In genomic region chr2:42813773-42814172, GRCh38 we compare ENCODE assay signal across 17 cellular contexts. TPM values are rescaled to one million over a fixed set of nuclear protein-coding genes. Genes with fewer than 3 reads are reported as not detected.
DNase-seq lines count a peak whose midpoint lies in the region; ATAC-seq, FAIRE-seq and TF ChIP-seq lines count a peak whose summit lies in the region.
"Had no signal": no experiment of that assay in that cellular context is flagged by ENCODE, and none has a peak within 500 bp of the region (broad histone marks: within the 10 kb centered on the region; RNA-seq: fewer than 3 reads in every experiment).

No MANE protein-coding gene starts in this region.

- DNase-seq in CD14-positive monocyte (ENCODE audit: low spot score) (no peak), NOMO-1 treated with dmso at 0.1 percent for 144 hours (lab: John Stamatoyannopoulos, UW; ENCODE audit: unreplicated experiment) (peak; percentile 61), K562 (ENCODE audit: extremely low read depth in 1 of 4, low spot score in 3 of 4) (no peak), HCEC 1CT (no peak)
- DNase-seq: CD8-positive, alpha-beta memory T cell; DND-41; H9; NCI-H2029; NCI-H510A; PC-9; T-helper 2 cell had no signal

- no peak overlapping the region for H3K4me2 ChIP-seq in K562 (ENCODE audit: insufficient read depth, low read length)
- H3K4me2 ChIP-seq: PC-9 had no signal

- in situ Hi-C loops in K562 (cut with MboI), result no loop called here

- H3K27ac ChIP-seq in HEK293 (ENCODE audit: extremely low read depth, low read depth, low read length) (no peak overlapping the region), K562 (ENCODE audit: extremely low read depth, low read depth, low read length) (no peak overlapping the region)
- H3K27ac ChIP-seq: PC-9 had no signal

- H3K4me3 ChIP-seq in HEK293 (ENCODE audit: low read depth, low read length) (no peak overlapping the region), K562 (no peak overlapping the region)
- H3K4me3 ChIP-seq: PC-9 had no signal

- peaks cover 1 to 6% (median 1%) of the 10 kb centered on the region in 3 donors for H3K27me3 Mint-ChIP-seq in CD14-positive monocyte (ENCODE audit: low read depth in 3 of 3)

- H4K20me1 ChIP-seq in K562 (replicated peaks; ENCODE audit: control insufficient read depth, insufficient read depth, low read length), result no peaks in the 10 kb centered on the region

- no peaks in the 10 kb centered on the region for H3K27me3 ChIP-seq in K562 (ENCODE audit: control insufficient read depth in 2 of 2, insufficient read depth in 2 of 2, low read length in 2 of 2)

- no peak for TF ChIP-seq EP300 in K562 (IDR thresholded peaks at IDR 0.05; ENCODE audit: low read length)

- no peak for TF ChIP-seq POLR2A in K562 (conservative IDR thresholded peaks at IDR 0.05)

- H3K36me3 Mint-ChIP-seq in CD14-positive monocyte, result peaks cover 0 to 4% of the 10 kb centered on the region in 2 donors

- H3K4me3 Mint-ChIP-seq in CD14-positive monocyte, result no peak overlapping the region
- H3K4me3 Mint-ChIP-seq: H9 had no signal

- TF ChIP-seq CTCF in CD14-positive monocyte (IDR thresholded peaks at IDR 0.05) (no peak), HEK293 (tag by site-specific recombination; IDR thresholded peaks at IDR 0.05) (no peak), K562 (IDR thresholded peaks at IDR 0.05 in 2 of 3, conservative IDR thresholded peaks at IDR 0.05 in 1 of 3; ENCODE audit: insufficient read depth in 2 of 3, low read depth in 1 of 3, low read length in 3 of 3) (no peak)

- ATAC-seq in K562 (no peak), HG03571 (IDR thresholded peaks at IDR 0.05; ENCODE audit: unreplicated experiment) (no peak), HG03439 (IDR thresholded peaks at IDR 0.05; ENCODE audit: unreplicated experiment) (no peak)
- ATAC-seq: SK-N-SH treated with all-trans-retinoic acid at 6 μM for 48 hours had no signal

- H3K36me3 ChIP-seq in HEK293 (ENCODE audit: control insufficient read depth in 2 of 2, insufficient read depth in 1 of 2, low read length in 2 of 2) (no peaks in the 10 kb centered on the region), K562 (ENCODE audit: control insufficient read depth, insufficient read depth, low read length) (no peaks in the 10 kb centered on the region)

- intact Hi-C loops in CD14-positive monocyte (cut with micrococcal nuclease) (loop anchor here (10.0 kb wide), 2 partner anchors 291 to 401 kb away; no protein-coding TSS in a partner anchor), K562 (cut with micrococcal nuclease) (no loop called here)

- H3K4me1 Mint-ChIP-seq in CD14-positive monocyte, result peaks cover 27% of the 10 kb centered on the region

- H3K27ac Mint-ChIP-seq in CD14-positive monocyte, result peak overlapping the region in 6 of 7 donors; percentile 27 to 79 (median 54)
- H3K27ac Mint-ChIP-seq: H9 had no signal

- TF ChIP-seq RAD21 in K562 (CRISPR knock-in tag; conservative IDR thresholded peaks at IDR 0.05 in 1 of 2, IDR thresholded peaks at IDR 0.05 in 1 of 2), result no peak

- CTCF ChIA-PET in HEK293 (lab: Yijun Ruan, JAX) (interaction anchor here (0.6 to 1.8 kb wide), 8 partner anchors 12 to 1102 kb away, joined by 3 to 12 read pairs (median 3); no protein-coding TSS in a partner anchor), K562 (lab: Yijun Ruan, JAX; ENCODE audit: low intra/inter-chr PET ratio) (interaction anchor here (0.6 kb wide), 1 partner anchor 301 kb away, joined by 6 read pairs; no protein-coding TSS in a partner anchor)

- peaks cover 18 to 47% (median 43%) of the 10 kb centered on the region in 7 donors for H3K9me3 Mint-ChIP-seq in CD14-positive monocyte

- no peaks in the 10 kb centered on the region for H3K9me1 ChIP-seq in K562 (ENCODE audit: control insufficient read depth, insufficient read depth, low read length)

- H3K9me3 ChIP-seq in HEK293 (ENCODE audit: control insufficient read depth, insufficient read depth, low read depth, low read length), result no peaks in the 10 kb centered on the region
- H3K9me3 ChIP-seq in K562 (replicated peaks; ENCODE audit: control insufficient read depth, insufficient read depth, low read depth, low read length), result 0 out of 2 replicates have a peak, but pooled peaks cover 4% of the 10 kb centered on the region

- H3K9ac ChIP-seq in K562 (ENCODE audit: insufficient read depth in 1 of 2, low read depth in 2 of 2, low read length in 2 of 2), result no peak overlapping the region

- no TSS peak for BruUV-seq in K562 (replicated peaks; lab: Mats Ljungman, UMichigan)

- POLR2A ChIA-PET in HEK293 (lab: Yijun Ruan, JAX) (no interaction called here), K562 (lab: Yijun Ruan, JAX) (interaction anchor here (0.8 kb wide), 1 partner anchor 14 kb away, joined by 4 read pairs; no protein-coding TSS in a partner anchor)

- H3K4me1 ChIP-seq in HEK293 (ENCODE audit: control insufficient read depth, insufficient read depth, low read length) (no peaks in the 10 kb centered on the region), K562 (replicated peaks in 1 of 2; ENCODE audit: control insufficient read depth in 2 of 2, insufficient read depth in 2 of 2, low read length in 2 of 2) (peaks cover 9 to 19% of the 10 kb centered on the region in 2 experiments; a peak in 4 of 5 replicates)

- no peak for FAIRE-seq in K562 (lab: Jason Lieb, UNC)

- WGBS in K562 (ENCODE audit: insufficient coverage, low coverage, missing lambda C conversion rate), result 38% methylated on average over 1 of the region's 1 CpG

- H3K79me2 ChIP-seq in K562 (ENCODE audit: control insufficient read depth, insufficient read depth, low read length), result no peaks in the 10 kb centered on the region

- no peak overlapping the region for H2AFZ ChIP-seq in K562 (ENCODE audit: low read depth, low read length)
- H2AFZ ChIP-seq: PC-9 had no signal

TF ChIP-seq in HEK293, 187 proteins besides CTCF, POLR2A, EP300 and RAD21:
- no peak for TF ChIP-seq ZNF654 (tag by site-specific recombination; IDR thresholded peaks at IDR 0.05; ENCODE audit: low read depth)
- TF ChIP-seq SETDB1 (IDR thresholded peaks at IDR 0.05; ENCODE audit: insufficient read length, low read length), result peak; percentile 20

TF ChIP-seq in K562, 482 proteins besides CTCF, POLR2A, EP300 and RAD21:
- no peak for TF ChIP-seq BCOR (IDR thresholded peaks at IDR 0.05)
- TF ChIP-seq TRIM28 (IDR thresholded peaks at IDR 0.05), result 0 out of 2 replicates have a peak, but pooled peaks have one; percentile 27

RNA-seq across cellular contexts. Expression of gene HAAO, which starts 21.4 kb away (rescaled TPM):
- 10 to 100 TPM; 10.5 to 15.0 TPM for polyA plus RNA-seq in CD14-positive monocyte
- total RNA-seq in K562 (2011; cell fraction: chromatin; rRNA removed; ENCODE audit: low replicate concordance), result not detected in 2 replicates
- total RNA-seq in K562 (2011; cell fraction: nucleolus; rRNA removed), result not detected in 2 replicates
- not detected in 2 replicates for total RNA-seq in K562 (2011; cell fraction: nucleoplasm; rRNA removed)
- total RNA-seq in K562 (2014; rRNA removed), result not detected in 2 replicates
- total RNA-seq in K562 (2014; rRNA removed; fragmentation: Illumina TruSeq; extraction: Trizol), result not detected in 2 replicates
- not detected in 2 replicates for total RNA-seq in K562 (2015; rRNA removed; fragmentation: Illumina TruSeq; extraction: Trizol)
- not detected in 2 replicates for total RNA-seq in K562 (2021)
- not detected in 2 replicates for polyA plus RNA-seq in K562 (2011; rRNA removed)
- not detected in 2 replicates for polyA plus RNA-seq in K562 (2011; cell fraction: cytosol; rRNA removed)
- not detected in 2 replicates for polyA plus RNA-seq in K562 (2011; cell fraction: nucleus; rRNA removed)
- polyA plus RNA-seq in K562 (2012), result not detected in 2 replicates
- polyA plus RNA-seq in K562 (2014; fragmentation: Illumina TruSeq; extraction: Trizol), result not detected in 2 replicates
- polyA plus RNA-seq in K562 (2014; fragmentation: Nextera tagmentation; extraction: Ambion mirVana), result not detected
- polyA plus RNA-seq in K562 (2014; rRNA removed), result not detected in 2 replicates
- polyA minus RNA-seq in K562 (2011; rRNA and poly(A)+ RNA removed), result not detected in 2 replicates
- polyA minus RNA-seq in K562 (2011; cell fraction: cytosol; rRNA and poly(A)+ RNA removed), result not detected in 2 replicates
- not detected in 2 replicates for polyA minus RNA-seq in K562 (2011; cell fraction: nucleus; rRNA and poly(A)+ RNA removed)
- total RNA-seq: HT1080, PC-9 had no signal
- polyA plus RNA-seq: CD8-positive, alpha-beta memory T cell had no signal

RNA-seq across cellular contexts. Expression of gene OXER1, which starts 49.8 kb away (rescaled TPM):
- 1 to 10 TPM; 3.8 to 5.7 TPM for polyA plus RNA-seq in CD14-positive monocyte
- not detected in 2 replicates for total RNA-seq in K562 (2011; cell fraction: chromatin; rRNA removed; ENCODE audit: low replicate concordance)
- not detected in 2 replicates for total RNA-seq in K562 (2011; cell fraction: nucleolus; rRNA removed)
- total RNA-seq in K562 (2011; cell fraction: nucleoplasm; rRNA removed), result not detected in 2 replicates
- total RNA-seq in K562 (2014; rRNA removed), result not detected in 2 replicates
- total RNA-seq in K562 (2014; rRNA removed; fragmentation: Illumina TruSeq; extraction: Trizol), result not detected in 2 replicates
- total RNA-seq in K562 (2015; rRNA removed; fragmentation: Illumina TruSeq; extraction: Trizol), result not detected in 2 replicates
- not detected in 2 replicates for total RNA-seq in K562 (2021)
- polyA plus RNA-seq in K562 (2011; rRNA removed), result not detected in 2 replicates
- not detected in 2 replicates for polyA plus RNA-seq in K562 (2011; cell fraction: cytosol; rRNA removed)
- not detected in 2 replicates for polyA plus RNA-seq in K562 (2011; cell fraction: nucleus; rRNA removed)
- not detected in 2 replicates for polyA plus RNA-seq in K562 (2012)
- not detected in 2 replicates for polyA plus RNA-seq in K562 (2014; fragmentation: Illumina TruSeq; extraction: Trizol)
- not detected for polyA plus RNA-seq in K562 (2014; fragmentation: Nextera tagmentation; extraction: Ambion mirVana)
- not detected in 2 replicates for polyA plus RNA-seq in K562 (2014; rRNA removed)
- not detected in 2 replicates for polyA minus RNA-seq in K562 (2011; rRNA and poly(A)+ RNA removed)
- not detected in 2 replicates for polyA minus RNA-seq in K562 (2011; cell fraction: cytosol; rRNA and poly(A)+ RNA removed)
- polyA minus RNA-seq in K562 (2011; cell fraction: nucleus; rRNA and poly(A)+ RNA removed), result not detected in 2 replicates
- total RNA-seq: HT1080, PC-9 had no signal
- polyA plus RNA-seq: BJ had no signal

Comparison
In these comparisons a context has a peak if more than half of its experiments do, and no peak if none do; other contexts are left out.
1. RNA of gene HAAO, which starts 21.4 kb away (polyA plus RNA-seq): 10.5 to 15.0 TPM in CD14-positive monocyte; not detected in K562; every median in the first group is over 10 times any median in the second.
2. RNA of gene OXER1, which starts 49.8 kb away (polyA plus RNA-seq): 3.8 to 5.7 TPM in CD14-positive monocyte; not detected in K562; every median in the first group is over 4 times any median in the second.